Comparison of ENCODE assay signal across 1 cellular context in genomic region chr3:98360681-98361080, GRCh38.
TF ChIP-seq lines count a peak whose summit lies in the region.

No MANE protein-coding gene starts in this region.

TF ChIP-seq in GM12878, 131 proteins besides CTCF, POLR2A, EP300 and RAD21 (continued from another document):
- TF ChIP-seq TARDBP (IDR thresholded peaks at IDR 0.05; ENCODE audit: borderline replicate concordance) (no peak), RUNX3 (IDR thresholded peaks at IDR 0.05; ENCODE audit: low read length) (no peak), KDM1A (IDR thresholded peaks at IDR 0.05; ENCODE audit: borderline replicate concordance) (no peak), RELB (IDR thresholded peaks at IDR 0.05; ENCODE audit: low read depth) (no peak), SUPT20H (IDR thresholded peaks at IDR 0.05; ENCODE audit: borderline replicate concordance, control insufficient read depth, low read depth, low read length) (no peak)
TF ChIP-seq in GM12878: peak in this region for 0.
